In genomic region chr6:52361945-52362442, GRCh38 we compare ENCODE assay signal across 8 cellular contexts. TPM values are rescaled to one million over a fixed set of nuclear protein-coding genes. Genes with fewer than 3 reads are reported as not detected.
DNase-seq lines count a peak whose midpoint lies in the region; ATAC-seq, FAIRE-seq and TF ChIP-seq lines count a peak whose summit lies in the region.

TSS of gene PAQR8 (plus strand) at chr6:52362151. CDS start at chr6:52403214, 41,063 bp downstream.

- peaks cover 18% of the 10 kb centered on the region for H3K4me1 ChIP-seq in HUES48 (ENCODE audit: control insufficient read depth, insufficient read depth, low read length)
- H3K4me1 ChIP-seq in RWPE2 (ENCODE audit: insufficient read depth, poor library complexity, severe bottlenecking), result no peaks in the 10 kb centered on the region
- peaks cover 7% of the 10 kb centered on the region for H3K4me1 ChIP-seq in neuron (ENCODE audit: insufficient read depth, low read length)
- peaks cover 34% of the 10 kb centered on the region for H3K4me1 ChIP-seq in stomach smooth muscle (ENCODE audit: control insufficient read depth, insufficient read depth, low read length)

- ATAC-seq in GM21390 (IDR thresholded peaks at IDR 0.05; ENCODE audit: unreplicated experiment) (peak; percentile 85), RWPE2 (ENCODE audit: low read depth) (peak; percentile 84)

- H3K9ac ChIP-seq in HUES48 (ENCODE audit: low read depth, low read length), result peak within 1 kb of the TSS; percentile 32; the same call in 1 of the 2 replicates
- H3K9ac ChIP-seq in stomach smooth muscle (ENCODE audit: low read length in 2 of 2), result peak within 1 kb of the TSS; percentile 72 to 73

- H3K27ac ChIP-seq in HUES48 (ENCODE audit: low read depth, low read length), result no peak within 1 kb of the TSS
- H3K27ac ChIP-seq in RWPE2 (ENCODE audit: poor library complexity, severe bottlenecking), result no peak within 1 kb of the TSS
- peak within 1 kb of the TSS; percentile 73 for H3K27ac ChIP-seq in stomach smooth muscle (ENCODE audit: low read length)

- DNase-seq in D341Med (ENCODE audit: low spot score), result peak; percentile 88
- peak; percentile 45 for DNase-seq in RWPE2 (ENCODE audit: low spot score)
- DNase-seq in activated effector memory CD4-positive, alpha-beta T cell treated with Interleukin-2 at 50 U/mL for 16 hours, result peak; percentile 78
- DNase-seq in frontal cortex (ENCODE audit: low spot score in 2 of 2), result peak; percentile 94 to 95

- TF ChIP-seq CTCF in RWPE2 (IDR thresholded peaks at IDR 0.05; ENCODE audit: poor library complexity, severe bottlenecking), result no peak

- FAIRE-seq in frontal cortex (lab: Jason Lieb, UNC), result no peak

- H3K27me3 ChIP-seq in HUES48 (ENCODE audit: control insufficient read depth, insufficient read depth, low read length) (peaks cover 29% of the 10 kb centered on the region), RWPE2 (ENCODE audit: insufficient read depth, poor library complexity, severe bottlenecking) (no peaks in the 10 kb centered on the region), neuron (ENCODE audit: insufficient read depth, low read length) (no peaks in the 10 kb centered on the region), stomach smooth muscle (ENCODE audit: control insufficient read depth in 1 of 2, insufficient read depth in 2 of 2, low read length in 2 of 2) (no peaks in the 10 kb centered on the region)

- H3K36me3 ChIP-seq in HUES48 (ENCODE audit: control insufficient read depth, insufficient read depth, low read length) (no peaks in the 10 kb centered on the region), RWPE2 (ENCODE audit: low read depth) (no peaks in the 10 kb centered on the region), neuron (ENCODE audit: insufficient read depth, low read length) (no peaks in the 10 kb centered on the region), stomach smooth muscle (ENCODE audit: control insufficient read depth in 2 of 2, insufficient read depth in 2 of 2, low read length in 2 of 2) (no peaks in the 10 kb centered on the region)

- H2AFZ ChIP-seq in neuron (ENCODE audit: low read depth, low read length), result peak within 1 kb of the TSS; percentile 94

- H3K9me3 ChIP-seq in HUES48 (ENCODE audit: control insufficient read depth, insufficient read depth, low read length) (no peaks in the 10 kb centered on the region), RWPE2 (ENCODE audit: severe bottlenecking) (no peaks in the 10 kb centered on the region), neuron (ENCODE audit: low read length) (no peaks in the 10 kb centered on the region), stomach smooth muscle (ENCODE audit: control insufficient read depth in 2 of 2, low read length in 2 of 2) (no peaks in the 10 kb centered on the region)

- H3K4me3 ChIP-seq in HUES48 (ENCODE audit: low read depth, low read length), result peak within 1 kb of the TSS; percentile 90
- peak within 1 kb of the TSS; percentile 89 for H3K4me3 ChIP-seq in RWPE2 (ENCODE audit: severe bottlenecking)
- peak within 1 kb of the TSS; percentile 70 for H3K4me3 ChIP-seq in neuron (ENCODE audit: low read length)
- peak within 1 kb of the TSS; percentile 90 to 96 for H3K4me3 ChIP-seq in stomach smooth muscle (ENCODE audit: low read length in 2 of 2)

RNA-seq across cellular contexts. Expression of gene PAQR8, which starts in this region (rescaled TPM):
- total RNA-seq in frontal cortex, result 12.6 TPM
